In the genomic region with DNA sequence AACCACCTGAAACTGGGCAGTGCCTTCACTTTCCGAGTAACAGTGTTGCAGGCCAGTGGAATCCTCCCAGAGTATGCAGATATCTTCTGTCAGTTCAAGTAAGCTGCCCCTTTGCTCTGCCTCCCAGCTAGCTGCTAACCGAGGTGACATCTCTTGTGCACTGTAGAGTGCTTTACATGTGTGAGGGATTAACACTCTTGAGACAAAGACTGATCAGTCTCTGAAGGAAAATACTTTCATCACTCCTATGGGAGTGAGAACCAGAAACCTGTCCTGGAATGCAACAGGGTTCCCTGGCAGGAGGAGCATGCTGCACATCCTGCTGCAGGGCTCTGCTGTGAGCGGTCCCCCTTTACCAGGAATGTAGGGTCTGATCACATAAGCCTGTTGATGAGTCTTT, we compare ENCODE assay signal across 15 cellular contexts.
DNase-seq lines count a peak whose midpoint lies in the region; ATAC-seq and TF ChIP-seq lines count a peak whose summit lies in the region.
"Had no signal": no experiment of that assay in that cellular context is flagged by ENCODE, and none has a peak within 500 bp of the region (broad histone marks: within the 10 kb centered on the region; RNA-seq: fewer than 3 reads in every experiment).

No MANE protein-coding gene starts in this region.

- H3K36me3 ChIP-seq in GM23338 (ENCODE audit: insufficient read depth) = peaks cover 24% of the 10 kb centered on the region
- H3K36me3 ChIP-seq in endodermal cell (ENCODE audit: control insufficient read depth, insufficient read depth, low read length) = peaks cover 60% of the 10 kb centered on the region
- H3K36me3 ChIP-seq in SJCRH30 = 0 out of 2 replicates have a peak, but pooled peaks cover 2% of the 10 kb centered on the region

- no peak overlapping the region for H3K9ac ChIP-seq in endodermal cell (ENCODE audit: extremely low read depth, low read length, poor library complexity, severe bottlenecking)
- H3K9ac ChIP-seq: GM23248 had no signal

- POLR2A ChIA-PET in WTC11 (lab: Charles Lee) = no interaction called here

- H3K27ac Mint-ChIP-seq in GM23338 (no peak overlapping the region), WTC11 (peak overlapping the region; percentile 65; the same call in 1 of the 2 replicates), endodermal cell (no peak overlapping the region), neural crest cell (ENCODE audit: unreplicated experiment) (peak overlapping the region; percentile 32)
- H3K27ac Mint-ChIP-seq in T-helper 2 cell treated with Interferon-gamma antibody and Interleukin-4, amounts not matched to agents 5 μg/mL and 100 μg/mL, for 36 hours = no peak overlapping the region
- H3K27ac Mint-ChIP-seq: CD4-positive, alpha-beta T cell had no signal

- CTCF ChIA-PET in WTC11 (lab: Charles Lee) = interaction anchor here (0.9 to 2.8 kb wide), 5 partner anchors 10 to 620 kb away, joined by 3 to 17 read pairs (median 3); partner anchors contain the start of gene KIF1B

- H3K79me2 ChIP-seq in GM23338 (replicated peaks; ENCODE audit: insufficient read depth) = no peaks in the 10 kb centered on the region

- peaks cover 3% of the 10 kb centered on the region; the same call in 1 of the 2 replicates for H3F3A ChIP-seq in GM23338 (replicated peaks; ENCODE audit: low read depth)

- no peaks in the 10 kb centered on the region for H3K27me3 ChIP-seq in GM23338 (ENCODE audit: insufficient read depth)
- H3K27me3 ChIP-seq in endodermal cell (ENCODE audit: control insufficient read depth, insufficient read depth, low read length, poor library complexity, severe bottlenecking) = peaks cover 30% of the 10 kb centered on the region
- H3K27me3 ChIP-seq in SJCRH30 = no peaks in the 10 kb centered on the region

- H4K20me1 ChIP-seq in GM23338 (replicated peaks; ENCODE audit: insufficient read depth) = no peaks in the 10 kb centered on the region

- H2AFZ ChIP-seq in GM23338 = no peak overlapping the region
- H2AFZ ChIP-seq: GM23248 had no signal

- no peak for TF ChIP-seq CTCF in GM23338 (conservative IDR thresholded peaks at IDR 0.05; ENCODE audit: low read depth in 2 of 2)
- no peak for TF ChIP-seq CTCF in WTC11 (IDR thresholded peaks at IDR 0.05)
- TF ChIP-seq CTCF in endodermal cell (conservative IDR thresholded peaks at IDR 0.05) = no peak
- no peak for TF ChIP-seq CTCF in neural crest cell (conservative IDR thresholded peaks at IDR 0.05)

- H3K4me1 ChIP-seq in GM23338 (ENCODE audit: insufficient read depth) = 0 out of 2 replicates have a peak, but pooled peaks cover 3% of the 10 kb centered on the region
- peaks cover 4% of the 10 kb centered on the region for H3K4me1 ChIP-seq in endodermal cell (ENCODE audit: control insufficient read depth, insufficient read depth, low read length)
- 0 out of 2 replicates have a peak, but pooled peaks cover 4% of the 10 kb centered on the region for H3K4me1 ChIP-seq in SJCRH30

- H3K9me2 ChIP-seq in GM23338 (ENCODE audit: insufficient read depth) = no peaks in the 10 kb centered on the region

- ATAC-seq in GM23338 = peak; percentile 20
- ATAC-seq in WTC11 = peak; percentile 16; the same call in 1 of the 2 replicates
- ATAC-seq in GM19328 (IDR thresholded peaks at IDR 0.05; ENCODE audit: unreplicated experiment) = no peak

- H3K4me2 ChIP-seq in GM23338 = no peak overlapping the region
- H3K4me2 ChIP-seq: A549 had no signal

- H3K4me1 Mint-ChIP-seq in GM23338 (peaks cover 11% of the 10 kb centered on the region), WTC11 (peaks cover 16% of the 10 kb centered on the region), endodermal cell (peaks cover 28% of the 10 kb centered on the region), neural crest cell (peaks cover 10% of the 10 kb centered on the region)
- H3K4me1 Mint-ChIP-seq in T-helper 2 cell treated with Interferon-gamma antibody and Interleukin-4, amounts not matched to agents 5 μg/mL and 100 μg/mL, for 36 hours (ENCODE audit: low read depth) = no peaks in the 10 kb centered on the region

- H3K27me3 Mint-ChIP-seq in GM23338 (ENCODE audit: insufficient read depth, low read depth, poor library complexity) (no peaks in the 10 kb centered on the region), WTC11 (ENCODE audit: low read depth) (no peaks in the 10 kb centered on the region), endodermal cell (ENCODE audit: insufficient read depth) (peaks cover 28% of the 10 kb centered on the region), neural crest cell (ENCODE audit: low read depth) (no peaks in the 10 kb centered on the region)
- H3K27me3 Mint-ChIP-seq in T-helper 2 cell treated with Interferon-gamma antibody and Interleukin-4, amounts not matched to agents 5 μg/mL and 100 μg/mL, for 36 hours (ENCODE audit: low read depth) = no peaks in the 10 kb centered on the region
- H3K27me3 Mint-ChIP-seq: CD4-positive, alpha-beta T cell had no signal

- no peak for DNase-seq in GM23338 (ENCODE audit: low spot score)
- no peak for DNase-seq in WTC11 (ENCODE audit: low spot score)
- DNase-seq in endodermal cell = peak; percentile 59
- DNase-seq in neural crest cell (ENCODE audit: low read depth, low spot score) = no peak
- DNase-seq in NCI-H2196 (lab: John Stamatoyannopoulos, UW; ENCODE audit: unreplicated experiment) = no peak
- no peak for DNase-seq in SJCRH30
- DNase-seq in T-helper 2 cell treated with Interferon-gamma antibody and Interleukin-4, amounts not matched to agents 5 μg/mL and 100 μg/mL, for 36 hours (ENCODE audit: low spot score) = no peak
- DNase-seq: DMS153, NCI-H774, SHP77 treated with DMSO at 0.1 percent for 48 hours had no signal

- H3K9me3 ChIP-seq in endodermal cell (ENCODE audit: control insufficient read depth, low read length) (no peaks in the 10 kb centered on the region), SJCRH30 (replicated peaks) (no peaks in the 10 kb centered on the region)
- H3K9me3 ChIP-seq: A549 had no signal

- peaks cover 35% of the 10 kb centered on the region for H3K36me3 Mint-ChIP-seq in GM23338 (ENCODE audit: low read depth)
- H3K36me3 Mint-ChIP-seq in WTC11 = peaks cover 65% of the 10 kb centered on the region
- H3K36me3 Mint-ChIP-seq in endodermal cell (ENCODE audit: low read depth) = peaks cover 72% of the 10 kb centered on the region
- H3K36me3 Mint-ChIP-seq in neural crest cell (ENCODE audit: low read depth) = peaks cover 12% of the 10 kb centered on the region
- peaks cover 8% of the 10 kb centered on the region for H3K36me3 Mint-ChIP-seq in T-helper 2 cell treated with Interferon-gamma antibody and Interleukin-4, amounts not matched to agents 5 μg/mL and 100 μg/mL, for 36 hours (ENCODE audit: low read depth)

- H3K9me3 Mint-ChIP-seq in GM23338 (no peaks in the 10 kb centered on the region), WTC11 (no peaks in the 10 kb centered on the region), endodermal cell (no peaks in the 10 kb centered on the region), neural crest cell (no peaks in the 10 kb centered on the region)
- H3K9me3 Mint-ChIP-seq in T-helper 2 cell treated with Interferon-gamma antibody and Interleukin-4, amounts not matched to agents 5 μg/mL and 100 μg/mL, for 36 hours = no peaks in the 10 kb centered on the region
- H3K9me3 Mint-ChIP-seq: CD4-positive, alpha-beta T cell had no signal

- 79 to 88% methylated on average over 3 of the region's 3 CpGs for WGBS in endodermal cell (ENCODE audit: insufficient coverage in 1 of 2, insufficient read length in 1 of 2), 2 experiments

- 0 out of 2 replicates have a peak overlapping the region, but pooled peaks have one; percentile 8 for H3K27ac ChIP-seq in GM23338 (ENCODE audit: low read depth)
- H3K27ac ChIP-seq in endodermal cell (ENCODE audit: low read depth, low read length) = no peak overlapping the region
- H3K27ac ChIP-seq in SJCRH30 = no peak overlapping the region
- H3K27ac ChIP-seq: A549, GM23248 had no signal

- H3K4me3 ChIP-seq in GM23338 (no peak overlapping the region), endodermal cell (ENCODE audit: low read length) (no peak overlapping the region), SJCRH30 (no peak overlapping the region)
- H3K4me3 ChIP-seq: A549, GM23248, K562 had no signal

- H3K4me3 Mint-ChIP-seq in GM23338 (no peak overlapping the region), WTC11 (no peak overlapping the region), endodermal cell (no peak overlapping the region), neural crest cell (no peak overlapping the region)
- H3K4me3 Mint-ChIP-seq in T-helper 2 cell treated with Interferon-gamma antibody and Interleukin-4, amounts not matched to agents 5 μg/mL and 100 μg/mL, for 36 hours = no peak overlapping the region
- H3K4me3 Mint-ChIP-seq: CD4-positive, alpha-beta T cell had no signal

TF ChIP-seq in GM23338, 12 proteins besides CTCF, POLR2A, EP300 and RAD21 (continues in another document):
- TF ChIP-seq ZNF114 (CRISPR knock-in tag; IDR thresholded peaks at IDR 0.05) = no peak
- TF ChIP-seq CREB1 (CRISPR knock-in tag; IDR thresholded peaks at IDR 0.05; ENCODE audit: low read depth) = no peak
- TF ChIP-seq NANOG (IDR thresholded peaks at IDR 0.05; ENCODE audit: borderline replicate concordance) = no peak

TF ChIP-seq in WTC11, 78 proteins besides CTCF, POLR2A, EP300 and RAD21 (continues in another document):
- TF ChIP-seq PRDM15 (CRISPR knock-in tag; IDR thresholded peaks at IDR 0.05) = no peak

Comparison
In these comparisons a context has a peak if more than half of its experiments do, and no peak if none do; other contexts are left out.
1. H3K27ac Mint-ChIP-seq: peak in WTC11 (single experiment) and neural crest cell (single experiment); none in GM23338 (single experiment), endodermal cell (single experiment) and T-helper 2 cell treated with Interferon-gamma antibody and Interleukin-4, amounts not matched to agents 5 μg/mL and 100 μg/mL, for 36 hours (single experiment).